ENCODE assay signal across 9 cellular contexts in the genomic region with DNA sequence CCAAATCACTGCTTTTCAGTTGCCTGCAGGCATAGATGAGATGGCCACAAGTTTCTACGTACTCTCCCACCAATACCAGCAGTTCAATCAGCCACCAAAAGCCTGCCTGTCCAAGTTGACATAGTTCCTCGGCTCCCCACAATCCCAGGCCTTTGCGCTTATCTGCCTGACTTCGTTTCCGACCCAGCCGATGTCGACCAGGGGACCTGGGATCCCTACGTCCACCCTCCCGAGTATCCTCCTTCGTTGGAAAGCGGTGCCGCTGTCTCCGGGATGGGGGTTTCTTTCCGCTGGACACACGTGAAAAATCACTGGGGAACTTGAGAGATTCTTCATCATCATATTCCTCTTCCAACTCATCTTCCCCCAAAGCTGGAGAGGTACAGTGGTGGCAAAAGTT. TPM values are rescaled to one million over a fixed set of nuclear protein-coding genes. Genes with fewer than 3 reads are reported as not detected.
DNase-seq lines count a peak whose midpoint lies in the region; ATAC-seq and TF ChIP-seq lines count a peak whose summit lies in the region.
"Had no signal": no experiment of that assay in that cellular context is flagged by ENCODE, and none has a peak within 500 bp of the region (broad histone marks: within the 10 kb centered on the region; RNA-seq: fewer than 3 reads in every experiment).

No MANE protein-coding gene starts in this region.

- ATAC-seq in HG03045 (IDR thresholded peaks at IDR 0.05; ENCODE audit: unreplicated experiment) (no peak), left colon (no peak)

- no peaks in the 10 kb centered on the region; the same call in 1 of the 2 replicates for H3K79me2 ChIP-seq in H9 (ENCODE audit: insufficient read depth, low read length)

- DNase-seq in A673 (ENCODE audit: low spot score) (no peak), H9 (no peak), 8988T (no peak), left colon (no peak), GM13976 (ENCODE audit: low spot score) (no peak)
- no peak for DNase-seq in activated naive CD8-positive, alpha-beta T cell treated with anti-CD3 and anti-CD28 coated beads for 36 hours
- DNase-seq: NCI-H510A treated with DMSO at 0.1 percent for 48 hours had no signal

- no peak overlapping the region for H2BK5ac ChIP-seq in H9 (ENCODE audit: insufficient read length, low read length)

- TF ChIP-seq CTCF in A673 (conservative IDR thresholded peaks at IDR 0.05; ENCODE audit: low read depth, low read length) = no peak
- no peak for TF ChIP-seq CTCF in H9 (conservative IDR thresholded peaks at IDR 0.05)
- no peak for TF ChIP-seq CTCF in GM13976 (IDR thresholded peaks at IDR 0.05; ENCODE audit: borderline replicate concordance, control extremely low read depth, extremely low read depth, insufficient read depth, missing control alignments)

- no peak overlapping the region for H4K5ac ChIP-seq in H9 (ENCODE audit: insufficient read length, low read depth, low read length)

- peak overlapping the region; percentile 15 for H3K27ac ChIP-seq in A673 (ENCODE audit: low read depth, low read length, poor library complexity, severe bottlenecking)
- no peak overlapping the region for H3K27ac ChIP-seq in H9 (ENCODE audit: insufficient read length, low read depth, low read length)

- H3K4me1 Mint-ChIP-seq in H9 = peaks cover 38 to 44% of the 10 kb centered on the region in 2 experiments
- peaks cover 62% of the 10 kb centered on the region for H3K4me1 Mint-ChIP-seq in activated naive CD8-positive, alpha-beta T cell treated with anti-CD3 and anti-CD28 coated beads for 36 hours

- in situ Hi-C loops in GM13976 (cut with MboI; ENCODE audit: low sequenced_read_pairs, unreplicated experiment) = no loop called here

- H3K4me3 ChIP-seq in A673 (ENCODE audit: low read depth, low read length, poor library complexity, severe bottlenecking) (peak overlapping the region; percentile 99), mucosa of stomach (ENCODE audit: low read length) (no peak overlapping the region)

- H2BK12ac ChIP-seq in H9 (ENCODE audit: insufficient read length, low read depth, low read length) = no peak overlapping the region

- no peak overlapping the region for H4K8ac ChIP-seq in H9 (replicated peaks; ENCODE audit: insufficient read length, low read depth, low read length)

- H2AFZ ChIP-seq in H9 (ENCODE audit: low read length) = no peak overlapping the region

- H3K23me2 ChIP-seq in H9 (ENCODE audit: insufficient read length, low read depth, low read length, poor library complexity, severe bottlenecking) = peaks cover 12% of the 10 kb centered on the region

- no peaks in the 10 kb centered on the region for H3K9me3 ChIP-seq in A673 (ENCODE audit: low read depth, low read length, poor library complexity, severe bottlenecking)
- H3K9me3 ChIP-seq in H9 (ENCODE audit: control insufficient read depth, low read depth, low read length) = no peaks in the 10 kb centered on the region
- no peaks in the 10 kb centered on the region for H3K9me3 ChIP-seq in mucosa of stomach (ENCODE audit: control insufficient read depth, low read length)

- H3K36me3 ChIP-seq in A673 (ENCODE audit: insufficient read depth, low read length, poor library complexity, severe bottlenecking) (peaks cover 9% of the 10 kb centered on the region), mucosa of stomach (ENCODE audit: control insufficient read depth, insufficient read depth, low read length) (no peaks in the 10 kb centered on the region)

- H3K4me1 ChIP-seq in A673 (ENCODE audit: insufficient read depth, low read length, poor library complexity, severe bottlenecking) (peaks cover 2% of the 10 kb centered on the region), H9 (ENCODE audit: insufficient read depth, low read length) (no peaks in the 10 kb centered on the region), mucosa of stomach (ENCODE audit: control insufficient read depth, insufficient read depth, low read length) (peaks cover 33% of the 10 kb centered on the region)

- H2BK20ac ChIP-seq in H9 (ENCODE audit: low read depth, low read length, poor library complexity, severe bottlenecking) = no peak overlapping the region

- peak overlapping the region; percentile 98 to 100 for H3K4me3 Mint-ChIP-seq in H9
- H3K4me3 Mint-ChIP-seq in activated naive CD8-positive, alpha-beta T cell treated with anti-CD3 and anti-CD28 coated beads for 36 hours = peak overlapping the region; percentile 99

- H3K18ac ChIP-seq in H9 (ENCODE audit: insufficient read length, low read depth, low read length) = no peak overlapping the region

- no peaks in the 10 kb centered on the region; a peak in 1 of 5 replicates for H3K9me3 Mint-ChIP-seq in H9
- no peaks in the 10 kb centered on the region for H3K9me3 Mint-ChIP-seq in activated naive CD8-positive, alpha-beta T cell treated with anti-CD3 and anti-CD28 coated beads for 36 hours

- H4K20me1 ChIP-seq in H9 (ENCODE audit: control insufficient read depth, insufficient read depth, insufficient read length) = no peaks in the 10 kb centered on the region

- H3K27me3 Mint-ChIP-seq in H9 (ENCODE audit: low read depth) = no peaks in the 10 kb centered on the region
- H3K27me3 Mint-ChIP-seq in activated naive CD8-positive, alpha-beta T cell treated with anti-CD3 and anti-CD28 coated beads for 36 hours = no peaks in the 10 kb centered on the region

- H3K27me3 ChIP-seq in A673 (replicated peaks; ENCODE audit: insufficient read depth, low read depth, low read length, poor library complexity) (no peaks in the 10 kb centered on the region), H9 (ENCODE audit: insufficient read depth, low read length) (no peaks in the 10 kb centered on the region), mucosa of stomach (ENCODE audit: control insufficient read depth, insufficient read depth, low read length) (no peaks in the 10 kb centered on the region)

- intact Hi-C loops in A673 (cut with micrococcal nuclease; ENCODE audit: unreplicated experiment) = no loop called here
- intact Hi-C loops in left colon (cut with DNase I, micrococcal nuclease) = loop anchor here in 1 of 2 donors (10.0 kb wide), 1 partner anchor 97 kb away; the partner anchor contains the start of gene PYM1

- H3K27ac Mint-ChIP-seq in H9 = peak overlapping the region; percentile 38 to 91 (median 46); a peak in 5 of 7 replicates
- peak overlapping the region; percentile 95 for H3K27ac Mint-ChIP-seq in activated naive CD8-positive, alpha-beta T cell treated with anti-CD3 and anti-CD28 coated beads for 36 hours

- POLR2A ChIA-PET in A673 (lab: Charles Lee; ENCODE audit: low non-redundant PET) = no interaction called here

- H3K79me1 ChIP-seq in H9 (ENCODE audit: insufficient read depth, low read depth, low read length, poor library complexity, severe bottlenecking) = no peaks in the 10 kb centered on the region

- H3K36me3 Mint-ChIP-seq in H9 (ENCODE audit: insufficient read depth in 1 of 3, low read depth in 3 of 3) = peaks cover 13 to 26% (median 22%) of the 10 kb centered on the region in 3 experiments; a peak in 6 of 7 replicates
- H3K36me3 Mint-ChIP-seq in activated naive CD8-positive, alpha-beta T cell treated with anti-CD3 and anti-CD28 coated beads for 36 hours = peaks cover 39% of the 10 kb centered on the region

- BruUV-seq in A673 (replicated peaks; lab: Mats Ljungman, UMichigan) = no TSS peak

- H2AK5ac ChIP-seq in H9 (ENCODE audit: insufficient read length, low read length) = no peak overlapping the region

- no peak overlapping the region for H3K9ac ChIP-seq in H9 (ENCODE audit: extremely low read depth, insufficient read length, low read length)
- peak overlapping the region; percentile 24 for H3K9ac ChIP-seq in mucosa of stomach (ENCODE audit: low read length)

- CTCF ChIA-PET in A673 (lab: Charles Lee) = interaction anchor here (0.6 kb wide), 1 partner anchor 104 kb away, joined by 4 read pairs; no protein-coding TSS in a partner anchor

- H4K91ac ChIP-seq in H9 (ENCODE audit: insufficient read length, low read depth, low read length) = no peak overlapping the region

- no peak overlapping the region for H2BK15ac ChIP-seq in H9 (ENCODE audit: low read depth, low read length)

- no peak overlapping the region for H3K23ac ChIP-seq in H9 (ENCODE audit: insufficient read length, low read depth, low read length)

- H3K4me2 ChIP-seq in H9 (ENCODE audit: insufficient read depth, insufficient read length, low read length) = no peak overlapping the region

- WGBS in H9 (ENCODE audit: extremely low coverage, insufficient read length, low lambda C conversion rate) = no CpG with 5 or more reads among the region's 15 CpGs

- no peak overlapping the region for H3K56ac ChIP-seq in H9 (ENCODE audit: insufficient read length, low read depth, low read length)

- H3K14ac ChIP-seq in H9 (ENCODE audit: insufficient read depth, low read length) = no peak overlapping the region

- H2BK120ac ChIP-seq in H9 (ENCODE audit: low read depth, low read length, poor library complexity, severe bottlenecking) = no peak overlapping the region

- no peak overlapping the region for H3K4ac ChIP-seq in H9 (ENCODE audit: low read depth, low read length)

- H3T11ph ChIP-seq in H9 (ENCODE audit: low read length) = no peak overlapping the region

RNA-seq across cellular contexts. Expression of gene DNAJC14, which starts 1.6 kb away (rescaled TPM):
- 44.5 and 44.8 TPM in 2 replicates for total RNA-seq in A673 (2021)
- total RNA-seq in H9 (2021) = 33.7 and 37.1 TPM in 2 replicates
- 10 to 100 TPM; 33.1 to 35.5 TPM for total RNA-seq in activated naive CD8-positive, alpha-beta T cell treated with anti-CD3 and anti-CD28 coated beads for 36 hours
- 10 to 100 TPM; 27.8 to 32.5 TPM for total RNA-seq in left colon

RNA-seq across cellular contexts. Expression of gene ORMDL2, which starts 10.0 kb away (rescaled TPM):
- total RNA-seq in A673 (2021) (32.3 and 35.4 TPM in 2 replicates), H9 (2021) (51.3 and 53.1 TPM in 2 replicates), left colon (10 to 100 TPM; 64.5 to 82.9 TPM)
- total RNA-seq in activated naive CD8-positive, alpha-beta T cell treated with anti-CD3 and anti-CD28 coated beads for 36 hours = 10 to 100 TPM; 29.8 to 32.4 TPM

RNA-seq across cellular contexts. Expression of gene SARNP, which starts 10.3 kb away (rescaled TPM):
- total RNA-seq in A673 (2021) (104 and 115 TPM in 2 replicates), H9 (2021) (122 and 127 TPM in 2 replicates), left colon (10 to 100 TPM; 42.7 to 43.7 TPM)
- total RNA-seq in activated naive CD8-positive, alpha-beta T cell treated with anti-CD3 and anti-CD28 coated beads for 36 hours = 100 to 1,000 TPM in 1 of 2 experiments, 10 to 100 TPM in 1; 99.6 to 104 TPM

RNA-seq across cellular contexts. Expression of gene MMP19, which starts 14.9 kb away (rescaled TPM):
- total RNA-seq in A673 (2021) (2.2 and 2.3 TPM in 2 replicates), H9 (2021) (1.7 and 2.4 TPM in 2 replicates), left colon (1 to 10 TPM; 2.8 to 6.4 TPM)
- total RNA-seq in activated naive CD8-positive, alpha-beta T cell treated with anti-CD3 and anti-CD28 coated beads for 36 hours = not detected
